In the genomic region with DNA sequence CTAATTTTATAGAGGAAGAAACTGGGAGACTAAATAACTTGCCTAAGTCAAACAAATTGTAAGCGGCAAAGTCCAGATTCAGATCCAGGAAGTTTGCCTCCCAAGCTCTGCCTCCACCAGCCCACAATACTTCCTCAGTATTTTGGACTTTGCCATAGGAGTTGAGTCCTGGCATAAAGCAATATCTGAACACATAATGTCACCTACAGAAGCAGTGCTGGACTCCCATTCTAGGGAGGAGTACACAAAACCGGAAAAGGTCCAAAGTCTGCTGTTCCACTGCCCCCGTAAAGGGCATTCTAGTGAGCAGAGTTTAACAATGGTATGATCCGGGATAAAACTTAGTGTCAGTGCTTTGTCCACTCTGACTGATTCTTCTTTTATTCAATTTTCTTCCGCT, we compare ENCODE assay signal across 15 cellular contexts.
A peak's percentile ranks its signal among the peaks of the same experiment; 100 is the strongest.
DNase-seq lines count a peak whose midpoint lies in the region; ATAC-seq, FAIRE-seq and TF ChIP-seq lines count a peak whose summit lies in the region.
"Had no signal": no experiment of that assay in that cellular context is flagged by ENCODE, and none has a peak within 500 bp of the region (broad histone marks: within the 10 kb centered on the region; RNA-seq: fewer than 3 reads in every experiment).

No MANE protein-coding gene starts in this region.

- H3K4me3 Mint-ChIP-seq in activated CD8-positive, alpha-beta T cell treated with anti-CD3 and anti-CD28 coated beads, Interleukin-2, amount 10 ng/mL, durations not matched to agents 7 days and 5 days: no peak overlapping the region
- H3K4me3 Mint-ChIP-seq: CD4-positive, alpha-beta memory T cell; H9 had no signal

- peaks cover 6% of the 10 kb centered on the region for H3K4me1 Mint-ChIP-seq in activated CD8-positive, alpha-beta T cell treated with anti-CD3 and anti-CD28 coated beads, Interleukin-2, amount 10 ng/mL, durations not matched to agents 7 days and 5 days (ENCODE audit: low read depth)

- no peaks in the 10 kb centered on the region for H3K27me3 Mint-ChIP-seq in activated CD8-positive, alpha-beta T cell treated with anti-CD3 and anti-CD28 coated beads, Interleukin-2, amount 10 ng/mL, durations not matched to agents 7 days and 5 days (ENCODE audit: low read depth)
- H3K27me3 Mint-ChIP-seq: CD4-positive, alpha-beta memory T cell had no signal

- POLR2A ChIA-PET in activated CD8-positive, alpha-beta T cell treated with anti-CD3 and anti-CD28 coated beads, Interleukin-2, amount 10 ng/mL, durations not matched to agents 7 days and 5 days (lab: Charles Lee): no interaction called here

- peaks cover 2% of the 10 kb centered on the region for H3K36me3 Mint-ChIP-seq in activated CD8-positive, alpha-beta T cell treated with anti-CD3 and anti-CD28 coated beads, Interleukin-2, amount 10 ng/mL, durations not matched to agents 7 days and 5 days (ENCODE audit: low read depth)
- H3K36me3 Mint-ChIP-seq: CD4-positive, alpha-beta memory T cell had no signal

- no peaks in the 10 kb centered on the region for H3K9me3 Mint-ChIP-seq in activated CD8-positive, alpha-beta T cell treated with anti-CD3 and anti-CD28 coated beads, Interleukin-2, amount 10 ng/mL, durations not matched to agents 7 days and 5 days (ENCODE audit: insufficient read depth)
- H3K9me3 Mint-ChIP-seq: H9 had no signal

- intact Hi-C loops in left colon (cut with DNase I, micrococcal nuclease): no loop called here
- intact Hi-C loops in mucosa of descending colon (cut with DNase I, micrococcal nuclease): no loop called here

- no peak for TF ChIP-seq POLR2A in erythroblast (IDR thresholded peaks at IDR 0.05; ENCODE audit: low read length)

- peak; percentile 73 for FAIRE-seq in urothelium cell line (lab: Jason Lieb, UNC)
- FAIRE-seq: A549, GM12878 had no signal

- no peaks in the 10 kb centered on the region for H3K36me3 ChIP-seq in mucosa of descending colon (ENCODE audit: low read depth)
- H3K36me3 ChIP-seq: BE2C had no signal

- peaks cover 23% of the 10 kb centered on the region for H3K4me1 ChIP-seq in mucosa of descending colon (ENCODE audit: low read depth)
- H3K4me1 ChIP-seq: A549, BE2C had no signal

- no peak overlapping the region for H3K27ac Mint-ChIP-seq in activated CD8-positive, alpha-beta T cell treated with anti-CD3 and anti-CD28 coated beads, Interleukin-2, amount 10 ng/mL, durations not matched to agents 7 days and 5 days
- H3K27ac Mint-ChIP-seq: CD4-positive, alpha-beta memory T cell; H9 had no signal

- CTCF ChIA-PET in activated CD8-positive, alpha-beta T cell treated with anti-CD3 and anti-CD28 coated beads, Interleukin-2, amount 10 ng/mL, durations not matched to agents 7 days and 5 days (lab: Charles Lee): no interaction called here

- peak; percentile 96 for ATAC-seq in left colon
- peak; percentile 97 for ATAC-seq in mucosa of descending colon
- ATAC-seq in HG02759 (IDR thresholded peaks at IDR 0.05; ENCODE audit: unreplicated experiment): no peak
- no peak for ATAC-seq in activated CD8-positive, alpha-beta T cell treated with anti-CD3 and anti-CD28 coated beads, Interleukin-2, amount 10 ng/mL, durations not matched to agents 7 days and 5 days
- ATAC-seq: A549, GM12878 had no signal

- no peak for TF ChIP-seq CTCF in mucosa of descending colon (IDR thresholded peaks at IDR 0.05)

- H3K9me3 ChIP-seq in mucosa of descending colon: no peaks in the 10 kb centered on the region
- H3K9me3 ChIP-seq: A549, BE2C had no signal

- H3K4me3 ChIP-seq in mucosa of descending colon: no peak overlapping the region
- H3K4me3 ChIP-seq: A549, GM12878 had no signal

- DNase-seq in LoVo (ENCODE audit: low spot score) (peak; percentile 19), left colon (peak; percentile 46 to 76), mucosa of descending colon (peak in 2 of 3 donors; percentile 41 to 79), urothelium cell line (ENCODE audit: low spot score) (no peak), erythroblast (lab: John Stamatoyannopoulos, UW) (no peak), RKO (ENCODE audit: low spot score) (no peak)
- no peak for DNase-seq in activated CD8-positive, alpha-beta T cell treated with anti-CD3 and anti-CD28 coated beads, Interleukin-2, amount 10 ng/mL, durations not matched to agents 7 days and 5 days
- DNase-seq: BE2C; CD4-positive, alpha-beta memory T cell; DMS79; GOT3; H9 had no signal

Comparison
In these comparisons a context has a peak if more than half of its experiments do, and no peak if none do; other contexts are left out.
1. DNase-seq: peak in LoVo (single experiment), left colon (2 of 2) and mucosa of descending colon (2 of 3); none in urothelium cell line (single experiment), activated CD8-positive, alpha-beta T cell treated with anti-CD3 and anti-CD28 coated beads, Interleukin-2, amount 10 ng/mL, durations not matched to agents 7 days and 5 days (single experiment), erythroblast (0 of 2) and RKO (single experiment).
2. ATAC-seq: peak in left colon (single experiment) and mucosa of descending colon (single experiment); none in HG02759 (single experiment) and activated CD8-positive, alpha-beta T cell treated with anti-CD3 and anti-CD28 coated beads, Interleukin-2, amount 10 ng/mL, durations not matched to agents 7 days and 5 days (single experiment).